ENCODE assay signal across 2 cellular contexts in genomic region chr3:62965311-62965710, GRCh38.
TF ChIP-seq lines count a peak whose summit lies in the region.

No MANE protein-coding gene starts in this region.

TF ChIP-seq in A549, 52 proteins besides CTCF, POLR2A, EP300 and RAD21:
- TF ChIP-seq MAFK (IDR thresholded peaks at IDR 0.05; ENCODE audit: partially characterized antibody) (peak; percentile 88), HOXA7 (CRISPR knock-in tag; IDR thresholded peaks at IDR 0.05) (no peak)

TF ChIP-seq in WTC11, 78 proteins besides CTCF, POLR2A, EP300 and RAD21:
- TF ChIP-seq E2F5 (CRISPR knock-in tag; IDR thresholded peaks at IDR 0.05) (no peak), ZNF423 (CRISPR knock-in tag; IDR thresholded peaks at IDR 0.05) (no peak), ZBTB21 (CRISPR knock-in tag; IDR thresholded peaks at IDR 0.05; ENCODE audit: borderline replicate concordance) (no peak), ZSCAN18 (CRISPR knock-in tag; IDR thresholded peaks at IDR 0.05) (no peak), ZNF121 (CRISPR knock-in tag; IDR thresholded peaks at IDR 0.05) (no peak), ATF6 (CRISPR knock-in tag; IDR thresholded peaks at IDR 0.05) (no peak), ZNF532 (CRISPR knock-in tag; IDR thresholded peaks at IDR 0.05; ENCODE audit: borderline replicate concordance) (no peak), JUN (CRISPR knock-in tag; IDR thresholded peaks at IDR 0.05) (no peak), TCF7 (CRISPR knock-in tag; IDR thresholded peaks at IDR 0.05; ENCODE audit: low read depth) (no peak), HMGA2 (CRISPR knock-in tag; IDR thresholded peaks at IDR 0.05) (no peak), NFE2L1 (CRISPR knock-in tag; IDR thresholded peaks at IDR 0.05) (no peak), ZMAT4 (CRISPR knock-in tag; IDR thresholded peaks at IDR 0.05) (no peak), TP53 (CRISPR knock-in tag; IDR thresholded peaks at IDR 0.05) (no peak)
